Comparison of ENCODE assay signal across 11 cellular contexts in the genomic region with DNA sequence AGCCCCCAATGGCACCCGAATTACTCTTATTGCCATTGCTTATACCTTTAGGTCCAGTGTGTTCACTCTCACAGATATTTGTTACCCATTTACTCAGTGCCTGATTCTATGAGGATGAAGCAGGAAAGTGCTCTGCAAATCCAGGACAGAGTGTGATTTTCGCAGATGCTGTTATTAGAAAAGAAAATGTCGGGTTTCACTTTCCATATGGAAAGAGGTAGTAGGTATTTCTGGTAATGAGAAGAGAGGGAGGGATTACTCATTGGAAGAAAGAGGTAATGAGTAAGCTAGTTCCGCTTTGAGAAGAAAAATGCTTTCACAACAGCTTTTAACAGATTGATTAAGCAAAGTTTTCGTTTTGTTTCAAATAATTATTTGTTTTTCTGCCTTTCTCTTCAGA.
DNase-seq lines count a peak whose midpoint lies in the region; ATAC-seq and TF ChIP-seq lines count a peak whose summit lies in the region.
"Had no signal": no experiment of that assay in that cellular context is flagged by ENCODE, and none has a peak within 500 bp of the region (broad histone marks: within the 10 kb centered on the region; RNA-seq: fewer than 3 reads in every experiment).

No MANE protein-coding gene starts in this region.

- 83 to 86% methylated on average over 5 of the region's 5 CpGs for WGBS in thyroid gland, 2 donors

- H3K4me3 ChIP-seq in thyroid gland (replicated peaks in 1 of 3) = no peak overlapping the region

- no peak for ATAC-seq in CD4-positive, alpha-beta T cell (ENCODE audit: poor library complexity)
- ATAC-seq in GM19324 (IDR thresholded peaks at IDR 0.05; ENCODE audit: low FRiP score, unreplicated experiment) (peak; percentile 59), HG03045 (IDR thresholded peaks at IDR 0.05; ENCODE audit: unreplicated experiment) (peak; percentile 71)
- ATAC-seq: naive thymus-derived CD8-positive, alpha-beta T cell; WTC11 had no signal

- no peaks in the 10 kb centered on the region for H3K27me3 ChIP-seq in CD4-positive, alpha-beta T cell (ENCODE audit: control insufficient read depth, insufficient read depth, low read length)
- H3K27me3 ChIP-seq in thyroid gland = no peaks in the 10 kb centered on the region

- no peaks in the 10 kb centered on the region for H3K36me3 ChIP-seq in thyroid gland

- H3K27ac Mint-ChIP-seq in CD4-positive, alpha-beta T cell = no peak overlapping the region
- H3K27ac Mint-ChIP-seq in T-helper 1 cell treated with Interleukin-12 subunit alpha and Interleukin-12 subunit beta and Interleukin-4 antibody, amounts not matched to agents 30 μg/mL and 1 μg/mL, for 36 hours = peak overlapping the region; percentile 89
- H3K27ac Mint-ChIP-seq: WTC11 had no signal

- H3K27ac ChIP-seq in CD4-positive, alpha-beta T cell (ENCODE audit: low read depth, low read length) = no peak overlapping the region
- no peak overlapping the region for H3K27ac ChIP-seq in thyroid gland

- H3K36me3 Mint-ChIP-seq in CD4-positive, alpha-beta T cell (ENCODE audit: low read depth) = no peaks in the 10 kb centered on the region
- peaks cover 2% of the 10 kb centered on the region for H3K36me3 Mint-ChIP-seq in T-helper 1 cell treated with Interleukin-12 subunit alpha and Interleukin-12 subunit beta and Interleukin-4 antibody, amounts not matched to agents 30 μg/mL and 1 μg/mL, for 36 hours (ENCODE audit: low read depth)
- H3K36me3 Mint-ChIP-seq: naive thymus-derived CD8-positive, alpha-beta T cell; WTC11 had no signal

- no peaks in the 10 kb centered on the region for H3K9me3 Mint-ChIP-seq in CD4-positive, alpha-beta T cell
- peaks cover 9% of the 10 kb centered on the region for H3K9me3 Mint-ChIP-seq in T-helper 1 cell treated with Interleukin-12 subunit alpha and Interleukin-12 subunit beta and Interleukin-4 antibody, amounts not matched to agents 30 μg/mL and 1 μg/mL, for 36 hours

- no peaks in the 10 kb centered on the region for H3K9me3 ChIP-seq in CD4-positive, alpha-beta T cell (ENCODE audit: control insufficient read depth, low read length)
- no peaks in the 10 kb centered on the region for H3K9me3 ChIP-seq in thyroid gland

- no peak for TF ChIP-seq CTCF in CD4-positive, alpha-beta T cell (IDR thresholded peaks at IDR 0.05)
- no peak for TF ChIP-seq CTCF in thyroid gland (IDR thresholded peaks at IDR 0.05)

- H3K4me3 Mint-ChIP-seq in CD4-positive, alpha-beta T cell = peak overlapping the region; percentile 4
- peak overlapping the region; percentile 7 for H3K4me3 Mint-ChIP-seq in T-helper 1 cell treated with Interleukin-12 subunit alpha and Interleukin-12 subunit beta and Interleukin-4 antibody, amounts not matched to agents 30 μg/mL and 1 μg/mL, for 36 hours
- H3K4me3 Mint-ChIP-seq: WTC11 had no signal

- intact Hi-C loops in CD4-positive, alpha-beta T cell (cut with DNase I, micrococcal nuclease) = no loop called here
- intact Hi-C loops in thyroid gland (cut with DNase I) = no loop called here

- no peaks in the 10 kb centered on the region for H3K27me3 Mint-ChIP-seq in CD4-positive, alpha-beta T cell
- no peaks in the 10 kb centered on the region for H3K27me3 Mint-ChIP-seq in T-helper 1 cell treated with Interleukin-12 subunit alpha and Interleukin-12 subunit beta and Interleukin-4 antibody, amounts not matched to agents 30 μg/mL and 1 μg/mL, for 36 hours (ENCODE audit: low read depth)
- H3K27me3 Mint-ChIP-seq: naive thymus-derived CD8-positive, alpha-beta T cell had no signal

- peaks cover 41% of the 10 kb centered on the region for H3K4me1 Mint-ChIP-seq in CD4-positive, alpha-beta T cell (ENCODE audit: low read depth)
- H3K4me1 Mint-ChIP-seq in T-helper 1 cell treated with Interleukin-12 subunit alpha and Interleukin-12 subunit beta and Interleukin-4 antibody, amounts not matched to agents 30 μg/mL and 1 μg/mL, for 36 hours (ENCODE audit: low read depth) = peaks cover 69% of the 10 kb centered on the region
- H3K4me1 Mint-ChIP-seq: WTC11 had no signal

- POLR2A ChIA-PET in CD4-positive, alpha-beta T cell (lab: Charles Lee) = no interaction called here

- CTCF ChIA-PET in CD4-positive, alpha-beta T cell (lab: Charles Lee) = no interaction called here

- no peak for DNase-seq in CD4-positive, alpha-beta T cell
- DNase-seq in thyroid gland = no peak
- DNase-seq in putamen (ENCODE audit: low spot score) = no peak
- DNase-seq in DMS79 treated with DMSO at 0.1 percent for 48 hours (lab: John Stamatoyannopoulos, UW) = no peak
- DNase-seq in NCI-H2171 treated with DMSO at 0.1 percent for 48 hours (lab: John Stamatoyannopoulos, UW) = no peak
- DNase-seq: naive thymus-derived CD8-positive, alpha-beta T cell; NCI-H1048 had no signal

- no peak for TF ChIP-seq POLR2A in thyroid gland (IDR thresholded peaks at IDR 0.05)

- H3K4me1 ChIP-seq in thyroid gland = peaks cover 0 to 9% of the 10 kb centered on the region in 2 donors
